Comparison of ENCODE assay signal across 9 cellular contexts in the genomic region with DNA sequence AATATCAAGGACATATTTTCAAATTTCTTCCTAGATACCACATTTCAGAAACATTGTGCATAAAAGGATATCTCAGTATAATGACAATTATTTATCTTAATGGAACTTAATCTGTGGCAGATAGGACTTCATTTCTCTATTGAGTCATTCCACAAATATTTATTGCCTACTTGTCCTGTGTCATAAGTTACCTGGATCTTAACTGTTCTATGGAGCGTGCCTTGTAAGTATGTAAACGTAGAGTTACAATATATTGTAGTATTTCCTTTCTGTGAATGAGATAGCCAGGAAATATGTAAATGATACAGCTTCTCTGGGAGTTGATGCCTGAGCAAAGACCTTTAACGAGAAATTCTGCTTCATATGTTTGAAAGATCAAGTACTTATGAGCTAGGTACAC. TPM values are rescaled to one million over a fixed set of nuclear protein-coding genes. Genes with fewer than 3 reads are reported as not detected.
A peak's percentile ranks its signal among the peaks of the same experiment; 100 is the strongest.
DNase-seq lines count a peak whose midpoint lies in the region; ATAC-seq and TF ChIP-seq lines count a peak whose summit lies in the region.
"Had no signal": no experiment of that assay in that cellular context is flagged by ENCODE, and none has a peak within 500 bp of the region (broad histone marks: within the 10 kb centered on the region; RNA-seq: fewer than 3 reads in every experiment).

No MANE protein-coding gene starts in this region.

- no peaks in the 10 kb centered on the region for H3K9me3 ChIP-seq in A673 (ENCODE audit: low read depth, low read length, poor library complexity, severe bottlenecking)
- no peaks in the 10 kb centered on the region for H3K9me3 ChIP-seq in esophagus muscularis mucosa
- H3K9me3 ChIP-seq in spleen = no peaks in the 10 kb centered on the region

- no peak overlapping the region for H3K27ac Mint-ChIP-seq in activated T-helper 2 cell treated with anti-CD3 and anti-CD28 coated beads, Interferon-gamma antibody, Interleukin-2, Interleukin-4, amounts not matched to agents 10 μg/mL and 5 μg/mL and 100 μg/mL, durations not matched to agents 14 hours and 24 hours and 36 hours
- peak overlapping the region; percentile 93 for H3K27ac Mint-ChIP-seq in memory B cell

- no peak for ATAC-seq in memory B cell (ENCODE audit: low read depth)

- TF ChIP-seq POLR2A in esophagus muscularis mucosa (IDR thresholded peaks at IDR 0.05; ENCODE audit: low read depth) (no peak), spleen (IDR thresholded peaks at IDR 0.05) (no peak)

- H3K27me3 Mint-ChIP-seq in activated T-helper 2 cell treated with anti-CD3 and anti-CD28 coated beads, Interferon-gamma antibody, Interleukin-2, Interleukin-4, amounts not matched to agents 10 μg/mL and 5 μg/mL and 100 μg/mL, durations not matched to agents 14 hours and 24 hours and 36 hours (ENCODE audit: low read depth) = no peaks in the 10 kb centered on the region
- H3K27me3 Mint-ChIP-seq in memory B cell = no peaks in the 10 kb centered on the region

- H3K36me3 ChIP-seq in A673 (ENCODE audit: insufficient read depth, low read length, poor library complexity, severe bottlenecking) (no peaks in the 10 kb centered on the region), esophagus muscularis mucosa (no peaks in the 10 kb centered on the region), spleen (no peaks in the 10 kb centered on the region)

- H3K4me3 Mint-ChIP-seq in activated T-helper 2 cell treated with anti-CD3 and anti-CD28 coated beads, Interferon-gamma antibody, Interleukin-2, Interleukin-4, amounts not matched to agents 10 μg/mL and 5 μg/mL and 100 μg/mL, durations not matched to agents 14 hours and 24 hours and 36 hours (ENCODE audit: low read depth) = peak overlapping the region; percentile 88
- peak overlapping the region; percentile 29 for H3K4me3 Mint-ChIP-seq in memory B cell

- WGBS in esophagus muscularis mucosa = 69% methylated on average over 3 of the region's 3 CpGs
- 47 to 65% (median 62%) methylated on average over 3 of the region's 3 CpGs for WGBS in spleen, 5 donors

- peaks cover 22% of the 10 kb centered on the region for H3K4me1 ChIP-seq in A673 (ENCODE audit: insufficient read depth, low read length, poor library complexity, severe bottlenecking)
- peaks cover 11 to 62% (median 52%) of the 10 kb centered on the region in 4 donors for H3K4me1 ChIP-seq in esophagus muscularis mucosa
- peaks cover 24 to 73% (median 52%) of the 10 kb centered on the region in 6 donors for H3K4me1 ChIP-seq in spleen

- H3K27ac ChIP-seq in A673 (ENCODE audit: low read depth, low read length, poor library complexity, severe bottlenecking) (no peak overlapping the region), esophagus muscularis mucosa (replicated peaks in 1 of 4) (no peak overlapping the region), spleen (no peak overlapping the region)
- H3K27ac ChIP-seq: skin epidermis had no signal

- DNase-seq in A673 (ENCODE audit: low spot score) (no peak), memory B cell (ENCODE audit: low spot score in 2 of 2) (no peak), esophagus muscularis mucosa (ENCODE audit: extremely low spot score) (no peak), activated gamma-delta T cell (lab: John Stamatoyannopoulos, UW) (no peak), spleen (no peak), KBM-7 (no peak)
- DNase-seq in activated T-helper 2 cell treated with anti-CD3 and anti-CD28 coated beads, Interferon-gamma antibody, Interleukin-2, Interleukin-4, amounts not matched to agents 10 μg/mL and 5 μg/mL and 100 μg/mL, durations not matched to agents 14 hours and 24 hours and 36 hours (ENCODE audit: low spot score) = no peak

- TF ChIP-seq CTCF in A673 (conservative IDR thresholded peaks at IDR 0.05; ENCODE audit: low read depth, low read length) = no peak
- no peak for TF ChIP-seq CTCF in esophagus muscularis mucosa (IDR thresholded peaks at IDR 0.05)
- TF ChIP-seq CTCF in spleen (IDR thresholded peaks at IDR 0.05 in 8 of 11, conservative IDR thresholded peaks at IDR 0.05 in 3 of 11) = no peak

- peak overlapping the region; percentile 93 for H3K4me3 ChIP-seq in A673 (ENCODE audit: low read depth, low read length, poor library complexity, severe bottlenecking)
- peak overlapping the region; percentile 86; the same call in 1 of the 2 replicates for H3K4me3 ChIP-seq in GM08714 (ENCODE audit: low read length)
- no peak overlapping the region for H3K4me3 ChIP-seq in esophagus muscularis mucosa
- peak overlapping the region in 2 of 8 donors; percentile 98 for H3K4me3 ChIP-seq in spleen

- H3K36me3 Mint-ChIP-seq in activated T-helper 2 cell treated with anti-CD3 and anti-CD28 coated beads, Interferon-gamma antibody, Interleukin-2, Interleukin-4, amounts not matched to agents 10 μg/mL and 5 μg/mL and 100 μg/mL, durations not matched to agents 14 hours and 24 hours and 36 hours (ENCODE audit: low read depth) = peaks cover 7% of the 10 kb centered on the region
- H3K36me3 Mint-ChIP-seq in memory B cell = no peaks in the 10 kb centered on the region

- no peak for TF ChIP-seq EP300 in esophagus muscularis mucosa (IDR thresholded peaks at IDR 0.05)

- no peaks in the 10 kb centered on the region for H3K9me3 Mint-ChIP-seq in activated T-helper 2 cell treated with anti-CD3 and anti-CD28 coated beads, Interferon-gamma antibody, Interleukin-2, Interleukin-4, amounts not matched to agents 10 μg/mL and 5 μg/mL and 100 μg/mL, durations not matched to agents 14 hours and 24 hours and 36 hours
- H3K9me3 Mint-ChIP-seq in memory B cell = no peaks in the 10 kb centered on the region

- intact Hi-C loops in A673 (cut with micrococcal nuclease; ENCODE audit: unreplicated experiment) (loop anchor here (5.0 kb wide), 1 partner anchor 67 kb away; no protein-coding TSS in a partner anchor), esophagus muscularis mucosa (cut with DNase I) (loop anchor here (5.0 kb wide), 2 partner anchors 67 to 293 kb away; no protein-coding TSS in a partner anchor), spleen (cut with DNase I; ENCODE audit: low total_unique reads) (loop anchor here (10.0 kb wide), 1 partner anchor 290 kb away; no protein-coding TSS in a partner anchor)
- intact Hi-C loops in activated T-helper 2 cell treated with anti-CD3 and anti-CD28 coated beads, Interferon-gamma antibody, Interleukin-2, Interleukin-4, amounts not matched to agents 10 μg/mL and 5 μg/mL and 100 μg/mL, durations not matched to agents 14 hours and 24 hours and 36 hours (cut with micrococcal nuclease) = loop anchor here (5.0 to 10.0 kb wide), 2 partner anchors 73 to 290 kb away; no protein-coding TSS in a partner anchor

- BruUV-seq in A673 (replicated peaks; lab: Mats Ljungman, UMichigan) = no TSS peak

- in situ Hi-C loops in KBM-7 (cut with MboI; ENCODE audit: low pct_unique_long_range_greater_than_20kb, low sequenced_read_pairs) = no loop called here

- CTCF ChIA-PET in A673 (lab: Charles Lee) = no interaction called here

- H3K4me1 Mint-ChIP-seq in activated T-helper 2 cell treated with anti-CD3 and anti-CD28 coated beads, Interferon-gamma antibody, Interleukin-2, Interleukin-4, amounts not matched to agents 10 μg/mL and 5 μg/mL and 100 μg/mL, durations not matched to agents 14 hours and 24 hours and 36 hours (ENCODE audit: low read depth) = peaks cover 28% of the 10 kb centered on the region
- peaks cover 27% of the 10 kb centered on the region for H3K4me1 Mint-ChIP-seq in memory B cell

- POLR2A ChIA-PET in A673 (lab: Charles Lee; ENCODE audit: low non-redundant PET) = no interaction called here

- no peaks in the 10 kb centered on the region for H3K27me3 ChIP-seq in A673 (replicated peaks; ENCODE audit: insufficient read depth, low read depth, low read length, poor library complexity)
- H3K27me3 ChIP-seq in esophagus muscularis mucosa = no peaks in the 10 kb centered on the region
- no peaks in the 10 kb centered on the region for H3K27me3 ChIP-seq in spleen (replicated peaks in 1 of 7)

RNA-seq across cellular contexts. Expression of a gene that starts 2.5 kb away (rescaled TPM):
- 118 and 122 TPM in 2 replicates for total RNA-seq in A673 (2021)
- 137 and 139 TPM in 2 replicates for total RNA-seq in activated T-helper 2 cell treated with anti-CD3 and anti-CD28 coated beads, Interferon-gamma antibody, Interleukin-2, Interleukin-4, amounts not matched to agents 10 μg/mL and 5 μg/mL and 100 μg/mL, durations not matched to agents 14 hours and 24 hours and 36 hours
- total RNA-seq in esophagus muscularis mucosa = 10 to 100 TPM; 27.4 to 73.4 (median 52.7) TPM
- 100 to 1,000 TPM in 2 of 7 donors, 10 to 100 TPM in 5; 52.5 to 111 (median 87.9) TPM for total RNA-seq in spleen
- polyA plus RNA-seq in spleen = 10 to 100 TPM; 23.6 to 35.4 (median 26.5) TPM

Comparison
In these comparisons a context has a peak if more than half of its experiments do, and no peak if none do; other contexts are left out.
1. H3K4me3 ChIP-seq: peak in A673 (single experiment) and GM08714 (single experiment); none in esophagus muscularis mucosa (0 of 4).